In the genomic region with DNA sequence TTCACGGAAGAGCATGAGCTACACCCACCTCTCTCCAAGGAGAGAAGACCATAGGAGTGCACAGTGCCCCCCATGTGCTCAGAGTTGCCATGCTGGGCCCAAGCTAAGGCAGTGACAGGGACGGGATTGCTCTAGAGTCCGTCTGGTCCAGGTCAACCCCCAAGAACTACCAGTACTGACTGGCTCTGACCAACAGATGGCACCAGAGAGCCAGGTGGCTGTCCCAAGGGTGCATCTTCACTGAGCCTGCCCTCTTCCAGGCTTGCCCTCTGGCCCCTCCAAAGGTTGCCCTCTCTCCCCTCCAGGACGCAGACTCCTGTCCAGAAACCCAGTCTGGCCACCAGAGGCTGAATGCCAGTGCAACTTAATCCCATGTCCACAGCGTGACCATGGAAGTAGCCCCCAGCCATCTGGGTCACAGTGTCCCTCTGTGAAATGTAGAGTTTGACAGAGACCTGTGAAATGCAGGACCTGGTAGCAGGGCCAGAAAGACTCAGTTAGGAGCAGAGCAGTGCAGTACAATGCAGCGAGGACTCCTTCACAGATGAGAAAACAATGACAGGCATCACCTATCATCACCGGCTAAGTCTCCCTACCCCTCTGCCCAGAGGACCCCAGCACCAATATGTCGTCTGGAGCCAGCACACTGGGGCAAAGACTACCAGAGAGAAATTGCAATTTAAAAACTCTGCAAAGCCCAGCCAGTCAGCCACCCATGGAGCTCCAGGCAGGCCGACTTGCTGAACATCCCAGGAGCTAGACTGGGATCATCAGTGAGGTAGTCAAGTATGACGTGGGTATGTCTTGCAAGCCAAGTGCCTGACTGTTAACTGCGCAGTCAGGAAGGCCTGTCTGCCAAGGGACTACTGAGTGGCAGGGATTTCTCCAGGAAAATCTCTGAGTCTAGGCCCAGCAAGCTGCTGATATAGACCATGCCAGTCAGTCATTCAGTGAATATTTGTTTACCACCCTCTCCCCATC, we compare ENCODE assay signal across 1 cellular context.
TF ChIP-seq lines count a peak whose summit lies in the region.

No MANE protein-coding gene starts in this region.

TF ChIP-seq in endothelial cell of umbilical vein, 7 proteins besides CTCF, POLR2A, EP300 and RAD21 (continued from another document):
- TF ChIP-seq JUN (IDR thresholded peaks at IDR 0.05; ENCODE audit: borderline replicate concordance, insufficient read depth, insufficient read length, low read depth), result no peak
